ENCODE assay signal across 8 cellular contexts in genomic region chr14:73728106-73729014, GRCh38. TPM values are rescaled to one million over a fixed set of nuclear protein-coding genes. Genes with fewer than 3 reads are reported as not detected.
DNase-seq lines count a peak whose midpoint lies in the region; ATAC-seq and TF ChIP-seq lines count a peak whose summit lies in the region.

No MANE protein-coding gene starts in this region.

- H3K9me3 Mint-ChIP-seq in endothelial cell (ENCODE audit: unreplicated experiment) (no peaks in the 10 kb centered on the region), mesothelial cell of epicardium (no peaks in the 10 kb centered on the region)

- no peak overlapping the region for H3K27ac Mint-ChIP-seq in endothelial cell (ENCODE audit: unreplicated experiment)
- peak overlapping the region; percentile 56 for H3K27ac Mint-ChIP-seq in mesothelial cell of epicardium

- TF ChIP-seq CTCF in endothelial cell (IDR thresholded peaks at IDR 0.05; ENCODE audit: unreplicated experiment) (peak; percentile 93), mesothelial cell of epicardium (IDR thresholded peaks at IDR 0.05; ENCODE audit: unreplicated experiment) (peak; percentile 83)

- H3K36me3 Mint-ChIP-seq in endothelial cell (ENCODE audit: low read depth, unreplicated experiment) (peaks cover 47% of the 10 kb centered on the region), mesothelial cell of epicardium (peaks cover 38% of the 10 kb centered on the region)

- DNase-seq in Daoy (ENCODE audit: low read depth) (peak; percentile 85), HT-29 (ENCODE audit: low spot score) (peak; percentile 92), NOMO-1 treated with DMSO at 0.1 percent for 48 hours (lab: John Stamatoyannopoulos, UW; ENCODE audit: unreplicated experiment) (peak; percentile 95), endothelial cell (ENCODE audit: low spot score) (peak; percentile 95), mesothelial cell of epicardium (ENCODE audit: low spot score in 2 of 2, unreplicated experiment in 2 of 2) (peak; percentile 62 to 81)
- peak; percentile 45 to 94 (median 91) for DNase-seq in activated CD8-positive, alpha-beta memory T cell treated with anti-CD3 and anti-CD28 coated beads for 48 hours (ENCODE audit: low read depth in 2 of 3, low spot score in 2 of 3)
- DNase-seq in stimulated activated CD8-positive, alpha-beta memory T cell treated with anti-CD3 and anti-CD28 coated beads, Interleukin-15, amount 100 ng/mL, for 48 hours (ENCODE audit: low read depth in 2 of 2) = peak; percentile 61 to 63

- peaks cover 2% of the 10 kb centered on the region for H3K27me3 Mint-ChIP-seq in endothelial cell (ENCODE audit: unreplicated experiment)
- no peaks in the 10 kb centered on the region for H3K27me3 Mint-ChIP-seq in mesothelial cell of epicardium (ENCODE audit: low read depth)

- peaks cover 30% of the 10 kb centered on the region for H3K4me1 Mint-ChIP-seq in endothelial cell (ENCODE audit: unreplicated experiment)
- peaks cover 5% of the 10 kb centered on the region for H3K4me1 Mint-ChIP-seq in mesothelial cell of epicardium

- H3K4me3 Mint-ChIP-seq in endothelial cell (ENCODE audit: unreplicated experiment) = peak overlapping the region; percentile 62
- no peak overlapping the region for H3K4me3 Mint-ChIP-seq in mesothelial cell of epicardium

- no peak for ATAC-seq in GM21825 (IDR thresholded peaks at IDR 0.05; ENCODE audit: unreplicated experiment)

RNA-seq across cellular contexts. Expression of gene PNMA1, which starts 14.2 kb away (rescaled TPM):
- 20.2 and 22.4 TPM in 2 replicates for total RNA-seq in Daoy (2014; rRNA removed; shearing (Covaris generic))
- 6.3 and 7.5 TPM in 2 replicates for total RNA-seq in HT-29 (2014; rRNA removed; shearing (Covaris generic))
- total RNA-seq in endothelial cell (ENCODE audit: unreplicated experiment) (32.7 TPM), mesothelial cell of epicardium (46.4 to 48.6 TPM (median 47.7 TPM) in 3 replicates)
